In genomic region chr2:3334392-3334791, GRCh38 we compare ENCODE assay signal across 19 cellular contexts. TPM values are rescaled to one million over a fixed set of nuclear protein-coding genes. Genes with fewer than 3 reads are reported as not detected.
A peak's percentile ranks its signal among the peaks of the same experiment; 100 is the strongest.
DNase-seq lines count a peak whose midpoint lies in the region; ATAC-seq and TF ChIP-seq lines count a peak whose summit lies in the region.
"Had no signal": no experiment of that assay in that cellular context is flagged by ENCODE, and none has a peak within 500 bp of the region (broad histone marks: within the 10 kb centered on the region; RNA-seq: fewer than 3 reads in every experiment).

No MANE protein-coding gene starts in this region.

- no peaks in the 10 kb centered on the region for H3K9me3 ChIP-seq in left ventricle myocardium inferior (replicated peaks)
- H3K9me3 ChIP-seq in aorta (ENCODE audit: control insufficient read depth, low read length): no peaks in the 10 kb centered on the region
- H3K9me3 ChIP-seq: BE2C had no signal

- 81 to 82% methylated on average over 12 of the region's 12 CpGs for WGBS in aorta, 2 donors

- DNase-seq in Right ventricle myocardium superior: no peak
- no peak for DNase-seq in left ventricle myocardium inferior
- DNase-seq in fibroblast of the aortic adventitia (ENCODE audit: low read depth): peak; percentile 28
- peak; percentile 49 for DNase-seq in posterior vena cava (ENCODE audit: low spot score)
- no peak for DNase-seq in aorta
- no peak for DNase-seq in kidney glomerular epithelial cell (lab: John Stamatoyannopoulos, UW)
- DNase-seq in activated CD8-positive, alpha-beta memory T cell treated with anti-CD3 and anti-CD28 coated beads for 24 hours: no peak
- DNase-seq: 8988T; BE2C; CD4-positive, alpha-beta T cell; NCI-H1105 treated with DMSO at 0.1 percent for 48 hours; NCI-H1694; NCI-H2081 treated with DMSO at 0.1 percent for 48 hours; NCI-H446 treated with DMSO at 0.1 percent for 48 hours; NCI-H748 treated with DMSO at 0.1 percent for 48 hours; NK-92 treated with Interleukin-12 subunit alpha and Interleukin-12 subunit beta, amount 100 ng/mL, for 24 hours; OCI-M1 had no signal

- H3K27ac ChIP-seq in left ventricle myocardium inferior (replicated peaks) (no peak overlapping the region), aorta (ENCODE audit: low read depth in 1 of 2, low read length in 2 of 2) (no peak overlapping the region)

- peaks cover 3% of the 10 kb centered on the region for H3K36me3 ChIP-seq in left ventricle myocardium inferior
- H3K36me3 ChIP-seq in aorta (ENCODE audit: control insufficient read depth in 1 of 2, insufficient read depth in 2 of 2, low read length in 1 of 2): peaks cover 0 to 4% of the 10 kb centered on the region in 2 donors

- intact Hi-C loops in Right ventricle myocardium superior (cut with DNase I): no loop called here
- intact Hi-C loops in left ventricle myocardium inferior (cut with micrococcal nuclease): no loop called here
- intact Hi-C loops in posterior vena cava (cut with DNase I): no loop called here
- intact Hi-C loops in aorta (cut with DNase I): no loop called here

- peaks cover 4% of the 10 kb centered on the region for H3K4me1 ChIP-seq in left ventricle myocardium inferior
- H3K4me1 ChIP-seq in aorta (ENCODE audit: control insufficient read depth in 1 of 2, insufficient read depth in 2 of 2, low read length in 2 of 2): no peaks in the 10 kb centered on the region
- H3K4me1 ChIP-seq: BE2C had no signal

- no peak for TF ChIP-seq CTCF in left ventricle myocardium inferior (IDR thresholded peaks at IDR 0.05; ENCODE audit: borderline replicate concordance)
- TF ChIP-seq CTCF in fibroblast of the aortic adventitia (IDR thresholded peaks at IDR 0.05; ENCODE audit: insufficient read depth, low read length): no peak

- H3K4me3 ChIP-seq in left ventricle myocardium inferior (no peak overlapping the region), fibroblast of the aortic adventitia (ENCODE audit: low read depth, low read length) (no peak overlapping the region), aorta (ENCODE audit: low read length in 2 of 2) (no peak overlapping the region)
- H3K4me3 ChIP-seq: K562 had no signal

- no peaks in the 10 kb centered on the region for H3K27me3 ChIP-seq in left ventricle myocardium inferior (ENCODE audit: low read depth)
- no peaks in the 10 kb centered on the region for H3K27me3 ChIP-seq in aorta (ENCODE audit: control insufficient read depth in 1 of 2, insufficient read depth in 2 of 2, low read length in 1 of 2)
- H3K27me3 ChIP-seq: BE2C had no signal

- ATAC-seq in Right ventricle myocardium superior (ENCODE audit: poor library complexity) (peak; percentile 12), aorta (ENCODE audit: low FRiP score) (peak; percentile 68), GM21825 (IDR thresholded peaks at IDR 0.05; ENCODE audit: unreplicated experiment) (no peak)
- ATAC-seq: K562 had no signal

RNA-seq across cellular contexts. Expression of gene EIPR1, which starts 43.2 kb away (rescaled TPM):
- total RNA-seq in Right ventricle myocardium superior (8.4 TPM), left ventricle myocardium inferior (12.2 TPM), fibroblast of the aortic adventitia (ENCODE audit: low replicate concordance) (23.3 and 36.1 TPM in 2 replicates), posterior vena cava (10 to 100 TPM; 14.1 to 16.3 TPM), aorta (10 to 100 TPM in 1 of 2 donors, 1 to 10 TPM in 1; 9.7 to 13.7 TPM)
- polyA plus RNA-seq in aorta: 10 to 100 TPM in 1 of 2 donors, 1 to 10 TPM in 1; 9.9 to 10.0 TPM

RNA-seq across cellular contexts. Expression of gene TRAPPC12, which starts 45.1 kb away (rescaled TPM):
- total RNA-seq in Right ventricle myocardium superior (104 TPM), left ventricle myocardium inferior (127 TPM), fibroblast of the aortic adventitia (ENCODE audit: low replicate concordance) (42.7 and 62.7 TPM in 2 replicates), posterior vena cava (10 to 100 TPM; 71.3 to 87.8 TPM), aorta (100 to 1,000 TPM in 1 of 2 donors, 10 to 100 TPM in 1; 83.8 to 125 TPM)
- 100 to 1,000 TPM in 1 of 2 donors, 10 to 100 TPM in 1; 47.6 to 163 TPM for polyA plus RNA-seq in aorta

Comparison
In these comparisons a context has a peak if more than half of its experiments do, and no peak if none do; other contexts are left out.
1. DNase-seq: peak in fibroblast of the aortic adventitia (single experiment) and posterior vena cava (single experiment); none in Right ventricle myocardium superior (single experiment), left ventricle myocardium inferior (single experiment), aorta (0 of 2), kidney glomerular epithelial cell (single experiment) and activated CD8-positive, alpha-beta memory T cell treated with anti-CD3 and anti-CD28 coated beads for 24 hours (single experiment).